Comparison of ENCODE assay signal across 1 cellular context in the genomic region with DNA sequence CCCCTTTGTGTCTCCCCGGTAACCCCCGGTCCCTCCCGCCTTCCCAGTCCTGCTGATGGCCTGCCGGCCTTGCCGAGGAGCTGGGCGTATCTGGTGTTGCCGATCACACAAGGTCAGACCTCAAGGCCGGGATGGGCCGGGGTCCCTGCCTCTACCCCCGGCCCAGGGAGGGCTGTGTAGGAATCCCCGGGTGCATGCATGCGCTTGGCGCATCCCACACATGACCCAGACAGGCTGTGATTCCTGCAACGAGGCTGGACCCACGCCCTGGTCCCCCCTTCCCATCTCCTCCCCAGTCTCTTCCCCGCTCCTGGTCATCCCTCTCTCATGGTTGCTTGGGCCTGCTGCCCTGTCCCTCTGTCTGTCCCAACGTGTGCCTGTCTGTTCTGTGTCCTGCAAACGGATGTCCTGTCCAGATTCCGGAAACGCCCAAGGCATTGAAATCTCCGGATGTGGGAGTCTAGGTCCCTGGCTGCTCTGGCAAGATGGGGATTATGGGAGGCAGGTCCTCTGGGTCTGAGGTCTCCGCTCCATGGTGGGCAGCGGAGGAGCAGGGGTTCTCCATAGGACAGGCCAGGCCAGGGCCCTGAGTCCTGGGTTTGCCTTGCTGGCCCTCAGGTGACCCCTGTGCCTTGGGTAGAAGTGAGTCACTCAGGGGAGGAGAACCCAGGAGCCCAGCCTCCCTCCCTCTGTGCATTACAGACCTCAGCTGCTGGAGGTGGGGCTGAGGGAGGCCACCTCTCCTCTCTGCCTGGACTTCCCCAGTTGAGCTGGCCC.
TF ChIP-seq lines count a peak whose summit lies in the region.

No MANE protein-coding gene starts in this region.

TF ChIP-seq in GM23338, 12 proteins besides CTCF, POLR2A, EP300 and RAD21 (continued from another document):
- TF ChIP-seq, protein P1, sequence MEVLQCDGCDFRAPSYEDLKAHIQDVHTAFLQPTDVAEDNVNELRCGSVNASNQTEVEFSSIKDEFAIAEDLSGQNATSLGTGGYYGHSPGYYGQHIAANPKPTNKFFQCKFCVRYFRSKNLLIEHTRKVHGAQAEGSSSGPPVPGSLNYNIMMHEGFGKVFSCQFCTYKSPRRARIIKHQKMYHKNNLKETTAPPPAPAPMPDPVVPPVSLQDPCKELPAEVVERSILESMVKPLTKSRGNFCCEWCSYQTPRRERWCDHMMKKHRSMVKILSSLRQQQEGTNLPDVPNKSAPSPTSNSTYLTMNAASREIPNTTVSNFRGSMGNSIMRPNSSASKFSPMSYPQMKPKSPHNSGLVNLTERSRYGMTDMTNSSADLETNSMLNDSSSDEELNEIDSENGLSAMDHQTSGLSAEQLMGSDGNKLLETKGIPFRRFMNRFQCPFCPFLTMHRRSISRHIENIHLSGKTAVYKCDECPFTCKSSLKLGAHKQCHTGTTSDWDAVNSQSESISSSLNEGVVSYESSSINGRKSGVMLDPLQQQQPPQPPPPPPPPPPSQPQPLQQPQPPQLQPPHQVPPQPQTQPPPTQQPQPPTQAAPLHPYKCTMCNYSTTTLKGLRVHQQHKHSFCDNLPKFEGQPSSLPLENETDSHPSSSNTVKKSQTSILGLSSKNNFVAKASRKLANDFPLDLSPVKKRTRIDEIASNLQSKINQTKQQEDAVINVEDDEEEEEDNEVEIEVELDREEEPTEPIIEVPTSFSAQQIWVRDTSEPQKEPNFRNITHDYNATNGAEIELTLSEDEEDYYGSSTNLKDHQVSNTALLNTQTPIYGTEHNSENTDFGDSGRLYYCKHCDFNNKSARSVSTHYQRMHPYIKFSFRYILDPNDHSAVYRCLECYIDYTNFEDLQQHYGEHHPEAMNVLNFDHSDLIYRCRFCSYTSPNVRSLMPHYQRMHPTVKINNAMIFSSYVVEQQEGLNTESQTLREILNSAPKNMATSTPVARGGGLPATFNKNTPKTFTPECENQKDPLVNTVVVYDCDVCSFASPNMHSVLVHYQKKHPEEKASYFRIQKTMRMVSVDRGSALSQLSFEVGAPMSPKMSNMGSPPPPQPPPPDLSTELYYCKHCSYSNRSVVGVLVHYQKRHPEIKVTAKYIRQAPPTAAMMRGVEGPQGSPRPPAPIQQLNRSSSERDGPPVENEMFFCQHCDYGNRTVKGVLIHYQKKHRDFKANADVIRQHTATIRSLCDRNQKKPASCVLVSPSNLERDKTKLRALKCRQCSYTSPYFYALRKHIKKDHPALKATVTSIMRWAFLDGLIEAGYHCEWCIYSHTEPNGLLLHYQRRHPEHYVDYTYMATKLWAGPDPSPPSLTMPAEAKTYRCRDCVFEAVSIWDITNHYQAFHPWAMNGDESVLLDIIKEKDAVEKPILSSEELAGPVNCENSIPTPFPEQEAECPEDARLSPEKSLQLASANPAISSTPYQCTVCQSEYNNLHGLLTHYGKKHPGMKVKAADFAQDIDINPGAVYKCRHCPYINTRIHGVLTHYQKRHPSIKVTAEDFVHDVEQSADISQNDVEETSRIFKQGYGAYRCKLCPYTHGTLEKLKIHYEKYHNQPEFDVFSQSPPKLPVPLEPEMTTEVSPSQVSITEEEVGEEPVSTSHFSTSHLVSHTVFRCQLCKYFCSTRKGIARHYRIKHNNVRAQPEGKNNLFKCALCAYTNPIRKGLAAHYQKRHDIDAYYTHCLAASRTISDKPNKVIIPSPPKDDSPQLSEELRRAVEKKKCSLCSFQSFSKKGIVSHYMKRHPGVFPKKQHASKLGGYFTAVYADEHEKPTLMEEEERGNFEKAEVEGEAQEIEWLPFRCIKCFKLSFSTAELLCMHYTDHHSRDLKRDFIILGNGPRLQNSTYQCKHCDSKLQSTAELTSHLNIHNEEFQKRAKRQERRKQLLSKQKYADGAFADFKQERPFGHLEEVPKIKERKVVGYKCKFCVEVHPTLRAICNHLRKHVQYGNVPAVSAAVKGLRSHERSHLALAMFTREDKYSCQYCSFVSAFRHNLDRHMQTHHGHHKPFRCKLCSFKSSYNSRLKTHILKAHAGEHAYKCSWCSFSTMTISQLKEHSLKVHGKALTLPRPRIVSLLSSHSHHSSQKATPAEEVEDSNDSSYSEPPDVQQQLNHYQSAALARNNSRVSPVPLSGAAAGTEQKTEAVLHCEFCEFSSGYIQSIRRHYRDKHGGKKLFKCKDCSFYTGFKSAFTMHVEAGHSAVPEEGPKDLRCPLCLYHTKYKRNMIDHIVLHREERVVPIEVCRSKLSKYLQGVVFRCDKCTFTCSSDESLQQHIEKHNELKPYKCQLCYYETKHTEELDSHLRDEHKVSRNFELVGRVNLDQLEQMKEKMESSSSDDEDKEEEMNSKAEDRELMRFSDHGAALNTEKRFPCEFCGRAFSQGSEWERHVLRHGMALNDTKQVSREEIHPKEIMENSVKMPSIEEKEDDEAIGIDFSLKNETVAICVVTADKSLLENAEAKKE (CRISPR knock-in tag; IDR thresholded peaks at IDR 0.05): no peak
- no peak for TF ChIP-seq POLR2AphosphoS5 (IDR thresholded peaks at IDR 0.05; ENCODE audit: low read depth)
- no peak for TF ChIP-seq STAT1 (IDR thresholded peaks at IDR 0.05; ENCODE audit: unreplicated experiment)
- no peak for TF ChIP-seq NANOG (IDR thresholded peaks at IDR 0.05; ENCODE audit: borderline replicate concordance)
- no peak for TF ChIP-seq CREB1 (CRISPR knock-in tag; IDR thresholded peaks at IDR 0.05; ENCODE audit: low read depth)
- no peak for TF ChIP-seq ZNF331 (CRISPR knock-in tag; IDR thresholded peaks at IDR 0.05; ENCODE audit: low read depth)
- TF ChIP-seq EZH2phosphoT487 (IDR thresholded peaks at IDR 0.05; ENCODE audit: unreplicated experiment): no peak
- TF ChIP-seq, protein P2, sequence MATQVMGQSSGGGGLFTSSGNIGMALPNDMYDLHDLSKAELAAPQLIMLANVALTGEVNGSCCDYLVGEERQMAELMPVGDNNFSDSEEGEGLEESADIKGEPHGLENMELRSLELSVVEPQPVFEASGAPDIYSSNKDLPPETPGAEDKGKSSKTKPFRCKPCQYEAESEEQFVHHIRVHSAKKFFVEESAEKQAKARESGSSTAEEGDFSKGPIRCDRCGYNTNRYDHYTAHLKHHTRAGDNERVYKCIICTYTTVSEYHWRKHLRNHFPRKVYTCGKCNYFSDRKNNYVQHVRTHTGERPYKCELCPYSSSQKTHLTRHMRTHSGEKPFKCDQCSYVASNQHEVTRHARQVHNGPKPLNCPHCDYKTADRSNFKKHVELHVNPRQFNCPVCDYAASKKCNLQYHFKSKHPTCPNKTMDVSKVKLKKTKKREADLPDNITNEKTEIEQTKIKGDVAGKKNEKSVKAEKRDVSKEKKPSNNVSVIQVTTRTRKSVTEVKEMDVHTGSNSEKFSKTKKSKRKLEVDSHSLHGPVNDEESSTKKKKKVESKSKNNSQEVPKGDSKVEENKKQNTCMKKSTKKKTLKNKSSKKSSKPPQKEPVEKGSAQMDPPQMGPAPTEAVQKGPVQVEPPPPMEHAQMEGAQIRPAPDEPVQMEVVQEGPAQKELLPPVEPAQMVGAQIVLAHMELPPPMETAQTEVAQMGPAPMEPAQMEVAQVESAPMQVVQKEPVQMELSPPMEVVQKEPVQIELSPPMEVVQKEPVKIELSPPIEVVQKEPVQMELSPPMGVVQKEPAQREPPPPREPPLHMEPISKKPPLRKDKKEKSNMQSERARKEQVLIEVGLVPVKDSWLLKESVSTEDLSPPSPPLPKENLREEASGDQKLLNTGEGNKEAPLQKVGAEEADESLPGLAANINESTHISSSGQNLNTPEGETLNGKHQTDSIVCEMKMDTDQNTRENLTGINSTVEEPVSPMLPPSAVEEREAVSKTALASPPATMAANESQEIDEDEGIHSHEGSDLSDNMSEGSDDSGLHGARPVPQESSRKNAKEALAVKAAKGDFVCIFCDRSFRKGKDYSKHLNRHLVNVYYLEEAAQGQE (IDR thresholded peaks at IDR 0.05; ENCODE audit: unreplicated experiment): no peak
- TF ChIP-seq, protein P3, sequence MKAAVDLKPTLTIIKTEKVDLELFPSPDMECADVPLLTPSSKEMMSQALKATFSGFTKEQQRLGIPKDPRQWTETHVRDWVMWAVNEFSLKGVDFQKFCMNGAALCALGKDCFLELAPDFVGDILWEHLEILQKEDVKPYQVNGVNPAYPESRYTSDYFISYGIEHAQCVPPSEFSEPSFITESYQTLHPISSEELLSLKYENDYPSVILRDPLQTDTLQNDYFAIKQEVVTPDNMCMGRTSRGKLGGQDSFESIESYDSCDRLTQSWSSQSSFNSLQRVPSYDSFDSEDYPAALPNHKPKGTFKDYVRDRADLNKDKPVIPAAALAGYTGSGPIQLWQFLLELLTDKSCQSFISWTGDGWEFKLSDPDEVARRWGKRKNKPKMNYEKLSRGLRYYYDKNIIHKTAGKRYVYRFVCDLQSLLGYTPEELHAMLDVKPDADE (IDR thresholded peaks at IDR 0.05): no peak
- TF ChIP-seq JUNB (IDR thresholded peaks at IDR 0.05; ENCODE audit: unreplicated experiment): no peak
- no peak for TF ChIP-seq ZNF114 (CRISPR knock-in tag; IDR thresholded peaks at IDR 0.05)
